10 cellular contexts compared by ENCODE assay signal in genomic region chr2:23524261-23524706, GRCh38.
A peak's percentile ranks its signal among the peaks of the same experiment; 100 is the strongest.
DNase-seq lines count a peak whose midpoint lies in the region; ATAC-seq and TF ChIP-seq lines count a peak whose summit lies in the region.
"Had no signal": no experiment of that assay in that cellular context is flagged by ENCODE, and none has a peak within 500 bp of the region (broad histone marks: within the 10 kb centered on the region; RNA-seq: fewer than 3 reads in every experiment).

No MANE protein-coding gene starts in this region.

- H3K27me3 Mint-ChIP-seq in stimulated activated memory B cell treated with anti-CD40 and anti-IgM and Interleukin-4, amounts not matched to agents 10 μg/mL and 1 μg/mL and 100 μg/mL, for 72 hours, result no peaks in the 10 kb centered on the region

- peaks cover 6% of the 10 kb centered on the region for H3K4me1 Mint-ChIP-seq in stimulated activated memory B cell treated with anti-CD40 and anti-IgM and Interleukin-4, amounts not matched to agents 10 μg/mL and 1 μg/mL and 100 μg/mL, for 72 hours

- H3K36me3 ChIP-seq in lower lobe of right lung, result no peaks in the 10 kb centered on the region
- H3K36me3 ChIP-seq in vagina, result no peaks in the 10 kb centered on the region
- no peaks in the 10 kb centered on the region for H3K36me3 ChIP-seq in BE2C

- H3K27ac Mint-ChIP-seq in stimulated activated memory B cell treated with anti-CD40 and anti-IgM and Interleukin-4, amounts not matched to agents 10 μg/mL and 1 μg/mL and 100 μg/mL, for 72 hours, result no peak overlapping the region

- no peak overlapping the region for H3K4me3 Mint-ChIP-seq in stimulated activated memory B cell treated with anti-CD40 and anti-IgM and Interleukin-4, amounts not matched to agents 10 μg/mL and 1 μg/mL and 100 μg/mL, for 72 hours

- TF ChIP-seq POLR2A in vagina (IDR thresholded peaks at IDR 0.05), result no peak

- H3K9me3 ChIP-seq in lower lobe of right lung (no peaks in the 10 kb centered on the region), vagina (no peaks in the 10 kb centered on the region), BE2C (no peaks in the 10 kb centered on the region)

- intact Hi-C loops in lower lobe of right lung (cut with DNase I) (no loop called here), vagina (cut with DNase I) (no loop called here)

- H3K9me3 Mint-ChIP-seq in stimulated activated memory B cell treated with anti-CD40 and anti-IgM and Interleukin-4, amounts not matched to agents 10 μg/mL and 1 μg/mL and 100 μg/mL, for 72 hours, result no peaks in the 10 kb centered on the region

- H3K4me3 ChIP-seq in cardiac fibroblast (replicated peaks in 1 of 2; ENCODE audit: low read depth in 2 of 2, low read length in 2 of 2), result no peak overlapping the region
- no peak overlapping the region for H3K4me3 ChIP-seq in lower lobe of right lung
- H3K4me3 ChIP-seq in vagina, result peak overlapping the region in 1 of 2 donors; percentile 2
- no peak overlapping the region for H3K4me3 ChIP-seq in BE2C (ENCODE audit: low read depth, low read length)
- H3K4me3 ChIP-seq: PC-9 had no signal

- DNase-seq in NCI-H345 (lab: John Stamatoyannopoulos, UW) (peak; percentile 23), NCI-H345 treated with DMSO at 0.1 percent for 48 hours (lab: John Stamatoyannopoulos, UW; ENCODE audit: unreplicated experiment) (no peak), cardiac fibroblast (ENCODE audit: low read depth in 2 of 2) (peak; percentile 11 to 39), lower lobe of right lung (no peak), vagina (ENCODE audit: extremely low spot score in 2 of 2) (no peak), BE2C (no peak), NCI-H2107 (lab: John Stamatoyannopoulos, UW) (no peak)
- DNase-seq: activated T-cell treated with anti-CD3 and anti-CD28 coated beads, Interleukin-2, amount 50 U/mL, for 1 hour had no signal

- ATAC-seq in lower lobe of right lung, result peak in 1 of 2 donors; percentile 6
- no peak for ATAC-seq in stimulated activated memory B cell treated with anti-CD40 and anti-IgM and Interleukin-4, amounts not matched to agents 10 μg/mL and 1 μg/mL and 100 μg/mL, for 72 hours

- H3K27me3 ChIP-seq in lower lobe of right lung (ENCODE audit: low read depth) (no peaks in the 10 kb centered on the region), vagina (no peaks in the 10 kb centered on the region), BE2C (no peaks in the 10 kb centered on the region)

- TF ChIP-seq CTCF in cardiac fibroblast (IDR thresholded peaks at IDR 0.05; ENCODE audit: low read depth, low read length) (no peak), lower lobe of right lung (IDR thresholded peaks at IDR 0.05) (no peak), vagina (IDR thresholded peaks at IDR 0.05) (no peak), BE2C (IDR thresholded peaks at IDR 0.05; ENCODE audit: low read depth, low read length) (no peak)

- H3K36me3 Mint-ChIP-seq in stimulated activated memory B cell treated with anti-CD40 and anti-IgM and Interleukin-4, amounts not matched to agents 10 μg/mL and 1 μg/mL and 100 μg/mL, for 72 hours, result no peaks in the 10 kb centered on the region

- peak overlapping the region; percentile 13 for H3K27ac ChIP-seq in lower lobe of right lung
- H3K27ac ChIP-seq in vagina, result peak overlapping the region; percentile 80
- H3K27ac ChIP-seq: PC-9 had no signal

- peaks cover 13% of the 10 kb centered on the region for H3K4me1 ChIP-seq in lower lobe of right lung
- H3K4me1 ChIP-seq in vagina, result peaks cover 48% of the 10 kb centered on the region
- no peaks in the 10 kb centered on the region for H3K4me1 ChIP-seq in BE2C

Comparison
In these comparisons a context has a peak if more than half of its experiments do, and no peak if none do; other contexts are left out.
1. DNase-seq: peak in NCI-H345 (single experiment) and cardiac fibroblast (2 of 2); none in NCI-H345 treated with DMSO at 0.1 percent for 48 hours (single experiment), lower lobe of right lung (single experiment), vagina (0 of 2), BE2C (single experiment) and NCI-H2107 (single experiment).